17 cellular contexts compared by ENCODE assay signal in the genomic region with DNA sequence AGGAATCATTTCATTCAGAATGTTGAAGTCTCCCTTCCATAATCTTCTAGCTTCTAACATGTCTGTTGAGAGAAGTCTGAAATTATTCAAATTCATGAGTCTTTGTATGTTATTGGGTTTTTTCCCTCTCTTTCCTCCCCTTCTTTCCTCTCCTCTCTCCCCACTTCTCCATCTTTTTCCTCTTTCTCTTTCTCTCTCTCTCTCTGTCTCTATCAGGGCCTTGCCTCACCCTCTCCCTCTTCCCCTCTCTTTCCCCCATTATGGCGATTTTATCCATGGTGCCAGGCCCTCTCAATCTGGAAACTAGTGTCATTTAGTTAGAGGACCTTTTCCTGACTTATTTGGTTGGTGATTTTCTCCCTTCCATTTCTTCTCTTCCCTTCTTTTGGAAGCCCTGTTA.
DNase-seq lines count a peak whose midpoint lies in the region; ATAC-seq and TF ChIP-seq lines count a peak whose summit lies in the region.
"Had no signal": no experiment of that assay in that cellular context is flagged by ENCODE, and none has a peak within 500 bp of the region (broad histone marks: within the 10 kb centered on the region; RNA-seq: fewer than 3 reads in every experiment).

No MANE protein-coding gene starts in this region.

- peaks cover 20% of the 10 kb centered on the region for H3K4me1 Mint-ChIP-seq in GM23338
- peaks cover 8% of the 10 kb centered on the region for H3K4me1 Mint-ChIP-seq in mesothelial cell of epicardium
- H3K4me1 Mint-ChIP-seq: CD14-positive monocyte; CD4-positive, alpha-beta memory T cell had no signal

- H3K36me3 Mint-ChIP-seq in GM23338 (ENCODE audit: low read depth), result no peaks in the 10 kb centered on the region
- H3K36me3 Mint-ChIP-seq in mesothelial cell of epicardium, result no peaks in the 10 kb centered on the region
- H3K36me3 Mint-ChIP-seq: CD14-positive monocyte; CD4-positive, alpha-beta memory T cell had no signal

- no peaks in the 10 kb centered on the region for H3K79me2 ChIP-seq in GM23338 (replicated peaks; ENCODE audit: insufficient read depth)
- H3K79me2 ChIP-seq in OCI-LY7 (ENCODE audit: insufficient read depth, low read depth, low read length), result no peaks in the 10 kb centered on the region

- no peaks in the 10 kb centered on the region; the same call in 1 of the 2 replicates for H3F3A ChIP-seq in GM23338 (replicated peaks; ENCODE audit: low read depth)

- no peaks in the 10 kb centered on the region for H3K9me3 ChIP-seq in OCI-LY7 (ENCODE audit: low read length)
- H3K9me3 ChIP-seq in esophagus muscularis mucosa, result no peaks in the 10 kb centered on the region
- H3K9me3 ChIP-seq: BE2C had no signal

- peaks cover 2% of the 10 kb centered on the region for H3K27me3 Mint-ChIP-seq in GM23338 (ENCODE audit: insufficient read depth, low read depth, poor library complexity)
- H3K27me3 Mint-ChIP-seq in mesothelial cell of epicardium (ENCODE audit: low read depth), result no peaks in the 10 kb centered on the region

- no peak for TF ChIP-seq EP300 in esophagus muscularis mucosa (IDR thresholded peaks at IDR 0.05)

- WGBS in esophagus muscularis mucosa, result 64% methylated on average over 1 of the region's 1 CpG

- no peaks in the 10 kb centered on the region; the same call in 1 of the 2 replicates for H3K9me2 ChIP-seq in GM23338 (ENCODE audit: insufficient read depth)
- H3K9me2 ChIP-seq in OCI-LY7 (ENCODE audit: insufficient read depth, low read length), result no peaks in the 10 kb centered on the region

- BruUV-seq in OCI-LY7 (replicated peaks; lab: Mats Ljungman, UMichigan), result no TSS peak

- DNase-seq in GM23338 (ENCODE audit: low spot score), result no peak
- DNase-seq in OCI-LY7 (ENCODE audit: low spot score), result no peak
- DNase-seq in esophagus muscularis mucosa (ENCODE audit: extremely low spot score), result peak; percentile 45
- DNase-seq in NCI-H187 treated with DMSO at 0.1 percent for 48 hours (lab: John Stamatoyannopoulos, UW), result no peak
- DNase-seq in mesothelial cell of epicardium (ENCODE audit: low spot score in 2 of 2, unreplicated experiment in 2 of 2), result no peak
- DNase-seq: ACHN; BE2C; CD4-positive, alpha-beta memory T cell; DMS153; DMS79; GDM1; GOT3; H7; HFFc6 had no signal

- H3K27ac Mint-ChIP-seq in GM23338 (no peak overlapping the region), mesothelial cell of epicardium (no peak overlapping the region)
- H3K27ac Mint-ChIP-seq: CD14-positive monocyte; CD4-positive, alpha-beta memory T cell; HFFc6 had no signal

- H3K9me3 Mint-ChIP-seq in GM23338 (no peaks in the 10 kb centered on the region), mesothelial cell of epicardium (peaks cover 4% of the 10 kb centered on the region)
- H3K9me3 Mint-ChIP-seq: HFFc6 had no signal

- CTCF ChIA-PET in OCI-LY7 (lab: Charles Lee; ENCODE audit: unreplicated experiment), result no interaction called here

- no peak for TF ChIP-seq CTCF in GM23338 (conservative IDR thresholded peaks at IDR 0.05; ENCODE audit: low read depth in 2 of 2)
- TF ChIP-seq CTCF in OCI-LY7 (conservative IDR thresholded peaks at IDR 0.05; ENCODE audit: low read length), result no peak
- no peak for TF ChIP-seq CTCF in esophagus muscularis mucosa (IDR thresholded peaks at IDR 0.05)
- TF ChIP-seq CTCF in mesothelial cell of epicardium (IDR thresholded peaks at IDR 0.05; ENCODE audit: unreplicated experiment), result no peak

- H3K4me2 ChIP-seq in GM23338 (no peak overlapping the region), OCI-LY7 (ENCODE audit: low read length) (peak overlapping the region; percentile 67; the same call in 1 of the 2 replicates)

- H2AFZ ChIP-seq in GM23338 (peak overlapping the region; percentile 45; the same call in 1 of the 2 replicates), OCI-LY7 (ENCODE audit: low read length) (no peak overlapping the region)

- H3K27ac ChIP-seq in GM23338 (ENCODE audit: low read depth) (no peak overlapping the region), OCI-LY7 (ENCODE audit: low read depth, low read length, poor library complexity, severe bottlenecking) (no peak overlapping the region), esophagus muscularis mucosa (replicated peaks in 1 of 4) (no peak overlapping the region)

- POLR2A ChIA-PET in OCI-LY7 (lab: Charles Lee), result no interaction called here

- H3K4me1 ChIP-seq in GM23338 (ENCODE audit: insufficient read depth), result peaks cover 13% of the 10 kb centered on the region
- H3K4me1 ChIP-seq in OCI-LY7 (ENCODE audit: insufficient read depth, low read length, poor library complexity, severe bottlenecking), result peaks cover 22% of the 10 kb centered on the region
- no peaks in the 10 kb centered on the region for H3K4me1 ChIP-seq in esophagus muscularis mucosa
- H3K4me1 ChIP-seq: BE2C had no signal

- no peaks in the 10 kb centered on the region for H3K27me3 ChIP-seq in GM23338 (ENCODE audit: insufficient read depth)
- peaks cover 0 to 14% (median 0%) of the 10 kb centered on the region in 4 donors for H3K27me3 ChIP-seq in esophagus muscularis mucosa
- H3K27me3 ChIP-seq: BE2C had no signal

- no peak for TF ChIP-seq POLR2A in esophagus muscularis mucosa (IDR thresholded peaks at IDR 0.05; ENCODE audit: low read depth)

- no peaks in the 10 kb centered on the region for H3K36me3 ChIP-seq in GM23338 (ENCODE audit: insufficient read depth)
- no peaks in the 10 kb centered on the region for H3K36me3 ChIP-seq in OCI-LY7 (ENCODE audit: insufficient read depth, low read length)
- H3K36me3 ChIP-seq in esophagus muscularis mucosa, result no peaks in the 10 kb centered on the region
- H3K36me3 ChIP-seq: BE2C had no signal

- H4K20me1 ChIP-seq in GM23338 (replicated peaks; ENCODE audit: insufficient read depth) (no peaks in the 10 kb centered on the region), OCI-LY7 (ENCODE audit: insufficient read depth, low read length) (no peaks in the 10 kb centered on the region)

- H3K4me3 Mint-ChIP-seq in GM23338, result no peak overlapping the region
- no peak overlapping the region for H3K4me3 Mint-ChIP-seq in mesothelial cell of epicardium
- H3K4me3 Mint-ChIP-seq: CD14-positive monocyte; CD4-positive, alpha-beta memory T cell; HFFc6 had no signal

- no peak for ATAC-seq in GM23338
- no peak for ATAC-seq in HG03520 (IDR thresholded peaks at IDR 0.05; ENCODE audit: unreplicated experiment)
- ATAC-seq: HCT116 had no signal

- H3K4me3 ChIP-seq in GM23338, result no peak overlapping the region
- H3K4me3 ChIP-seq in OCI-LY7 (ENCODE audit: low read depth, low read length, poor library complexity, severe bottlenecking), result no peak overlapping the region
- H3K4me3 ChIP-seq in esophagus muscularis mucosa, result no peak overlapping the region

- intact Hi-C loops in OCI-LY7 (cut with micrococcal nuclease; ENCODE audit: unreplicated experiment), result no loop called here
- intact Hi-C loops in esophagus muscularis mucosa (cut with DNase I), result no loop called here

TF ChIP-seq in GM23338, 12 proteins besides CTCF, POLR2A, EP300 and RAD21 (continues in another document):
- TF ChIP-seq NANOG (IDR thresholded peaks at IDR 0.05; ENCODE audit: borderline replicate concordance), result no peak
- TF ChIP-seq, protein P1, sequence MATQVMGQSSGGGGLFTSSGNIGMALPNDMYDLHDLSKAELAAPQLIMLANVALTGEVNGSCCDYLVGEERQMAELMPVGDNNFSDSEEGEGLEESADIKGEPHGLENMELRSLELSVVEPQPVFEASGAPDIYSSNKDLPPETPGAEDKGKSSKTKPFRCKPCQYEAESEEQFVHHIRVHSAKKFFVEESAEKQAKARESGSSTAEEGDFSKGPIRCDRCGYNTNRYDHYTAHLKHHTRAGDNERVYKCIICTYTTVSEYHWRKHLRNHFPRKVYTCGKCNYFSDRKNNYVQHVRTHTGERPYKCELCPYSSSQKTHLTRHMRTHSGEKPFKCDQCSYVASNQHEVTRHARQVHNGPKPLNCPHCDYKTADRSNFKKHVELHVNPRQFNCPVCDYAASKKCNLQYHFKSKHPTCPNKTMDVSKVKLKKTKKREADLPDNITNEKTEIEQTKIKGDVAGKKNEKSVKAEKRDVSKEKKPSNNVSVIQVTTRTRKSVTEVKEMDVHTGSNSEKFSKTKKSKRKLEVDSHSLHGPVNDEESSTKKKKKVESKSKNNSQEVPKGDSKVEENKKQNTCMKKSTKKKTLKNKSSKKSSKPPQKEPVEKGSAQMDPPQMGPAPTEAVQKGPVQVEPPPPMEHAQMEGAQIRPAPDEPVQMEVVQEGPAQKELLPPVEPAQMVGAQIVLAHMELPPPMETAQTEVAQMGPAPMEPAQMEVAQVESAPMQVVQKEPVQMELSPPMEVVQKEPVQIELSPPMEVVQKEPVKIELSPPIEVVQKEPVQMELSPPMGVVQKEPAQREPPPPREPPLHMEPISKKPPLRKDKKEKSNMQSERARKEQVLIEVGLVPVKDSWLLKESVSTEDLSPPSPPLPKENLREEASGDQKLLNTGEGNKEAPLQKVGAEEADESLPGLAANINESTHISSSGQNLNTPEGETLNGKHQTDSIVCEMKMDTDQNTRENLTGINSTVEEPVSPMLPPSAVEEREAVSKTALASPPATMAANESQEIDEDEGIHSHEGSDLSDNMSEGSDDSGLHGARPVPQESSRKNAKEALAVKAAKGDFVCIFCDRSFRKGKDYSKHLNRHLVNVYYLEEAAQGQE (IDR thresholded peaks at IDR 0.05; ENCODE audit: unreplicated experiment), result no peak
